Comparison of ENCODE assay signal across 20 cellular contexts in genomic region chr10:20633721-20634120, GRCh38.
DNase-seq lines count a peak whose midpoint lies in the region; ATAC-seq and TF ChIP-seq lines count a peak whose summit lies in the region.
"Had no signal": no experiment of that assay in that cellular context is flagged by ENCODE, and none has a peak within 500 bp of the region (broad histone marks: within the 10 kb centered on the region; RNA-seq: fewer than 3 reads in every experiment).

No MANE protein-coding gene starts in this region.

- H3K79me2 ChIP-seq in GM23338 (replicated peaks; ENCODE audit: insufficient read depth) (no peaks in the 10 kb centered on the region), neural progenitor cell (ENCODE audit: low read depth) (no peaks in the 10 kb centered on the region)

- no peak for TF ChIP-seq CTCF in GM23338 (conservative IDR thresholded peaks at IDR 0.05; ENCODE audit: low read depth in 2 of 2)
- TF ChIP-seq CTCF in mesothelial cell of epicardium (IDR thresholded peaks at IDR 0.05; ENCODE audit: unreplicated experiment): no peak
- TF ChIP-seq CTCF in neural progenitor cell (IDR thresholded peaks at IDR 0.05): no peak

- H3K4me3 Mint-ChIP-seq in GM23338 (no peak overlapping the region), mesothelial cell of epicardium (no peak overlapping the region), neural progenitor cell (no peak overlapping the region)
- no peak overlapping the region for H3K4me3 Mint-ChIP-seq in natural killer cell treated with Interleukin-12 subunit alpha and Interleukin-12 subunit beta and Interleukin-15 and Interleukin-18, amount 100 ng/mL, for 72 hours
- H3K4me3 Mint-ChIP-seq: B cell; CD14-positive monocyte; CD4-positive, alpha-beta T cell; CD8-positive, alpha-beta memory T cell had no signal

- peaks cover 24% of the 10 kb centered on the region for H3K4me1 ChIP-seq in GM23338 (ENCODE audit: insufficient read depth)
- H3K4me1 ChIP-seq in neural progenitor cell: peaks cover 10% of the 10 kb centered on the region
- H3K4me1 ChIP-seq: BLaER1 treated with 17β-estradiol and CSF1 and Interleukin-3, amounts not matched to agents 10 nM and 100 nM had no signal

- H3K4me2 ChIP-seq in GM23338 (no peak overlapping the region), neural progenitor cell (no peak overlapping the region)
- H3K4me2 ChIP-seq: BLaER1 treated with 17β-estradiol and CSF1 and Interleukin-3, amounts not matched to agents 10 nM and 100 nM had no signal

- H3K4me3 ChIP-seq in GM23338: no peak overlapping the region
- H3K4me3 ChIP-seq in neural progenitor cell: no peak overlapping the region
- H3K4me3 ChIP-seq: BLaER1 treated with 17β-estradiol and CSF1 and Interleukin-3, amounts not matched to agents 10 nM and 100 nM; GM12878 had no signal

- H3K36me3 ChIP-seq in GM23338 (ENCODE audit: insufficient read depth) (no peaks in the 10 kb centered on the region), neural progenitor cell (no peaks in the 10 kb centered on the region)
- H3K36me3 ChIP-seq: BLaER1 treated with 17β-estradiol and CSF1 and Interleukin-3, amounts not matched to agents 10 nM and 100 nM had no signal

- no peaks in the 10 kb centered on the region for H4K20me1 ChIP-seq in GM23338 (replicated peaks; ENCODE audit: insufficient read depth)
- no peaks in the 10 kb centered on the region for H4K20me1 ChIP-seq in neural progenitor cell (ENCODE audit: low read depth)
- H4K20me1 ChIP-seq: BLaER1 treated with 17β-estradiol and CSF1 and Interleukin-3, amounts not matched to agents 10 nM and 100 nM had no signal

- H3K9ac ChIP-seq in neural progenitor cell: no peak overlapping the region
- H3K9ac ChIP-seq: BLaER1 treated with 17β-estradiol and CSF1 and Interleukin-3, amounts not matched to agents 10 nM and 100 nM had no signal

- ATAC-seq in GM23338: no peak; the same call in 2 of the 3 replicates
- ATAC-seq in natural killer cell treated with Interleukin-12 subunit alpha and Interleukin-12 subunit beta and Interleukin-15 and Interleukin-18, amount 100 ng/mL, for 72 hours: no peak
- no peak for ATAC-seq in stimulated activated naive CD8-positive, alpha-beta T cell treated with anti-CD3 and anti-CD28 coated beads, Interleukin-15, Interleukin-2, amounts not matched to agents 100 U/mL and 50 U/mL, for 24 hours
- ATAC-seq: GM12878 had no signal

- no peaks in the 10 kb centered on the region for H3K27me3 ChIP-seq in GM23338 (ENCODE audit: insufficient read depth)
- no peaks in the 10 kb centered on the region for H3K27me3 ChIP-seq in neural progenitor cell
- H3K27me3 ChIP-seq: BLaER1 treated with 17β-estradiol and CSF1 and Interleukin-3, amounts not matched to agents 10 nM and 100 nM had no signal

- H3K27ac Mint-ChIP-seq in GM23338: peak overlapping the region; percentile 53
- peak overlapping the region; percentile 94 for H3K27ac Mint-ChIP-seq in mesothelial cell of epicardium
- no peak overlapping the region for H3K27ac Mint-ChIP-seq in neural progenitor cell
- H3K27ac Mint-ChIP-seq in natural killer cell treated with Interleukin-12 subunit alpha and Interleukin-12 subunit beta and Interleukin-15 and Interleukin-18, amount 100 ng/mL, for 72 hours: no peak overlapping the region
- H3K27ac Mint-ChIP-seq: B cell; CD14-positive monocyte; CD4-positive, alpha-beta T cell; CD8-positive, alpha-beta memory T cell had no signal

- H2AFZ ChIP-seq in GM23338: peak overlapping the region; percentile 83
- H2AFZ ChIP-seq in neural progenitor cell (replicated peaks): peak overlapping the region; percentile 26

- H3F3A ChIP-seq in GM23338 (replicated peaks; ENCODE audit: low read depth) (no peaks in the 10 kb centered on the region), neural progenitor cell (ENCODE audit: low read depth) (no peaks in the 10 kb centered on the region)

- H3K36me3 Mint-ChIP-seq in GM23338 (ENCODE audit: low read depth): no peaks in the 10 kb centered on the region; the same call in 2 of the 3 replicates
- H3K36me3 Mint-ChIP-seq in mesothelial cell of epicardium: no peaks in the 10 kb centered on the region
- no peaks in the 10 kb centered on the region for H3K36me3 Mint-ChIP-seq in neural progenitor cell
- peaks cover 11% of the 10 kb centered on the region for H3K36me3 Mint-ChIP-seq in natural killer cell treated with Interleukin-12 subunit alpha and Interleukin-12 subunit beta and Interleukin-15 and Interleukin-18, amount 100 ng/mL, for 72 hours
- H3K36me3 Mint-ChIP-seq: CD14-positive monocyte; CD8-positive, alpha-beta memory T cell had no signal

- no peaks in the 10 kb centered on the region for H3K9me3 ChIP-seq in neural progenitor cell (ENCODE audit: low read depth)
- H3K9me3 ChIP-seq: BLaER1 treated with 17β-estradiol and CSF1 and Interleukin-3, amounts not matched to agents 10 nM and 100 nM had no signal

- H3K27me3 Mint-ChIP-seq in GM23338 (ENCODE audit: insufficient read depth, low read depth, poor library complexity) (peaks cover 2% of the 10 kb centered on the region), mesothelial cell of epicardium (ENCODE audit: low read depth) (no peaks in the 10 kb centered on the region), neural progenitor cell (ENCODE audit: insufficient read depth, low read depth) (peaks cover 3% of the 10 kb centered on the region)
- H3K27me3 Mint-ChIP-seq in natural killer cell treated with Interleukin-12 subunit alpha and Interleukin-12 subunit beta and Interleukin-15 and Interleukin-18, amount 100 ng/mL, for 72 hours: peaks cover 0 to 2% of the 10 kb centered on the region in 2 donors
- H3K27me3 Mint-ChIP-seq: B cell; CD4-positive, alpha-beta T cell; CD8-positive, alpha-beta memory T cell had no signal

- H3K27ac ChIP-seq in GM23338 (ENCODE audit: low read depth): no peak overlapping the region
- H3K27ac ChIP-seq in neural progenitor cell: no peak overlapping the region
- H3K27ac ChIP-seq: BLaER1 treated with 17β-estradiol and CSF1 and Interleukin-3, amounts not matched to agents 10 nM and 100 nM had no signal

- DNase-seq in GM23338 (ENCODE audit: low spot score) (peak; percentile 34), SK-N-DZ (ENCODE audit: low spot score) (peak; percentile 32), mesothelial cell of epicardium (ENCODE audit: low spot score in 2 of 2, unreplicated experiment in 2 of 2) (no peak), neural progenitor cell (ENCODE audit: low spot score) (no peak), kidney tubule cell (ENCODE audit: low spot score) (no peak), HPDE6-E6E7 (ENCODE audit: extremely low spot score) (no peak)
- DNase-seq in natural killer cell treated with Interleukin-12 subunit alpha and Interleukin-12 subunit beta and Interleukin-15 and Interleukin-18, amount 100 ng/mL, for 72 hours (ENCODE audit: low spot score): no peak
- no peak for DNase-seq in stimulated activated naive CD8-positive, alpha-beta T cell treated with anti-CD3 and anti-CD28 coated beads, Interleukin-15, Interleukin-2, amounts not matched to agents 100 U/mL and 50 U/mL, for 24 hours
- DNase-seq: CD4-positive, alpha-beta T cell; CD8-positive, alpha-beta memory T cell; DMS 273 treated with DMSO at 0.1 percent for 48 hours; DMS79; EL; GDM1; GOT3; HCEC 1CT had no signal

- H3K4me1 Mint-ChIP-seq in GM23338 (peaks cover 7% of the 10 kb centered on the region; the same call in 2 of the 3 replicates), mesothelial cell of epicardium (peaks cover 29% of the 10 kb centered on the region), neural progenitor cell (peaks cover 6% of the 10 kb centered on the region)
- H3K4me1 Mint-ChIP-seq in natural killer cell treated with Interleukin-12 subunit alpha and Interleukin-12 subunit beta and Interleukin-15 and Interleukin-18, amount 100 ng/mL, for 72 hours (ENCODE audit: low read depth in 2 of 2): peaks cover 0 to 11% of the 10 kb centered on the region in 2 donors
- H3K4me1 Mint-ChIP-seq: B cell; CD14-positive monocyte; CD8-positive, alpha-beta memory T cell had no signal

- H3K9me3 Mint-ChIP-seq in GM23338: no peaks in the 10 kb centered on the region
- peaks cover 16% of the 10 kb centered on the region for H3K9me3 Mint-ChIP-seq in mesothelial cell of epicardium
- no peaks in the 10 kb centered on the region for H3K9me3 Mint-ChIP-seq in neural progenitor cell
- H3K9me3 Mint-ChIP-seq in natural killer cell treated with Interleukin-12 subunit alpha and Interleukin-12 subunit beta and Interleukin-15 and Interleukin-18, amount 100 ng/mL, for 72 hours: peaks cover 13% of the 10 kb centered on the region

- peaks cover 23% of the 10 kb centered on the region for H3K9me2 ChIP-seq in GM23338 (ENCODE audit: insufficient read depth)

TF ChIP-seq in GM23338, 12 proteins besides CTCF, POLR2A, EP300 and RAD21:
- TF ChIP-seq NANOG (IDR thresholded peaks at IDR 0.05; ENCODE audit: borderline replicate concordance): no peak

Comparison
In these comparisons a context has a peak if more than half of its experiments do, and no peak if none do; other contexts are left out.
1. DNase-seq: peak in GM23338 (single experiment) and SK-N-DZ (single experiment); none in mesothelial cell of epicardium (0 of 2), neural progenitor cell (single experiment), kidney tubule cell (single experiment), HPDE6-E6E7 (single experiment), natural killer cell treated with Interleukin-12 subunit alpha and Interleukin-12 subunit beta and Interleukin-15 and Interleukin-18, amount 100 ng/mL, for 72 hours (single experiment) and stimulated activated naive CD8-positive, alpha-beta T cell treated with anti-CD3 and anti-CD28 coated beads, Interleukin-15, Interleukin-2, amounts not matched to agents 100 U/mL and 50 U/mL, for 24 hours (single experiment).
2. H3K27ac Mint-ChIP-seq: peak in GM23338 (single experiment) and mesothelial cell of epicardium (single experiment); none in neural progenitor cell (single experiment) and natural killer cell treated with Interleukin-12 subunit alpha and Interleukin-12 subunit beta and Interleukin-15 and Interleukin-18, amount 100 ng/mL, for 72 hours (0 of 2).